8 cellular contexts compared by ENCODE assay signal in the genomic region with DNA sequence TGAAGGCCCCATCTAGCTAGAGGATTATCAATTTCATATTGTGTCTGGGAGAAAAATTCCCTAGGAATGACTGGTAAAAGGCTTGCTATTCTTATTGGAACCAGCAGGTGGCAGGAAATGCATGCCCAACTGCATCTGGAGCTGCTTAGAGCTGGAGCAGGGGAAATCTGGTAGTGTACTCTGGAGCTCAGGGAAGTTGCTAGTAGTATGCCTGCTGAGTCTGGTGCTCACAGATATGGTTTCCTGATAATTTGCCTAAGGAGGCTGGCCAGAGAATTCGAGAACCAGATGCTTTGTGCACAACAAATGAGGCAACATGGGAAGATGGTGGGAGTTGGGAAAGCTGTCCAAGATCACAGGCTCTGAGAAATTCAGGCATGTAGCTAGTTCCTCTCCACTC. TPM values are rescaled to one million over a fixed set of nuclear protein-coding genes. Genes with fewer than 3 reads are reported as not detected.
A peak's percentile ranks its signal among the peaks of the same experiment; 100 is the strongest.
DNase-seq lines count a peak whose midpoint lies in the region; ATAC-seq and TF ChIP-seq lines count a peak whose summit lies in the region.

No MANE protein-coding gene starts in this region.

- ATAC-seq in GM18498 (IDR thresholded peaks at IDR 0.05; ENCODE audit: unreplicated experiment) (peak; percentile 47), HG03095 (IDR thresholded peaks at IDR 0.05; ENCODE audit: unreplicated experiment) (peak; percentile 67), HG03439 (IDR thresholded peaks at IDR 0.05; ENCODE audit: unreplicated experiment) (no peak)

- H3K9me3 ChIP-seq in adipocyte (ENCODE audit: control insufficient read depth, low read length) (no peaks in the 10 kb centered on the region), cardiac muscle cell (ENCODE audit: low read depth) (no peaks in the 10 kb centered on the region), prostate gland (no peaks in the 10 kb centered on the region)

- H3K27me3 Mint-ChIP-seq in CD14-positive monocyte (ENCODE audit: low read depth in 3 of 3) = peaks cover 0 to 1% (median 0%) of the 10 kb centered on the region in 3 donors

- WGBS in prostate gland = 9% methylated on average over 1 of the region's 1 CpG

- peaks cover 0 to 8% of the 10 kb centered on the region in 2 donors for H3K36me3 Mint-ChIP-seq in CD14-positive monocyte

- no peaks in the 10 kb centered on the region for H3K27me3 ChIP-seq in adipocyte (replicated peaks; ENCODE audit: control insufficient read depth, insufficient read depth, low read length)
- H3K27me3 ChIP-seq in cardiac muscle cell = no peaks in the 10 kb centered on the region
- no peaks in the 10 kb centered on the region for H3K27me3 ChIP-seq in prostate gland (replicated peaks; ENCODE audit: insufficient read depth)

- H3K9ac ChIP-seq in adipocyte (ENCODE audit: low read length) = no peak overlapping the region

- no peak for TF ChIP-seq POLR2A in prostate gland (IDR thresholded peaks at IDR 0.05)

- H3K36me3 ChIP-seq in adipocyte (ENCODE audit: control insufficient read depth, insufficient read depth, low read length, severe bottlenecking) (peaks cover 15% of the 10 kb centered on the region), cardiac muscle cell (no peaks in the 10 kb centered on the region), prostate gland (no peaks in the 10 kb centered on the region)

- no peak for DNase-seq in CD14-positive monocyte (ENCODE audit: low spot score)
- DNase-seq in NCI-H460 (ENCODE audit: extremely low read depth, low read depth) = peak; percentile 45
- DNase-seq in adipocyte (ENCODE audit: low read depth) = peak; percentile 89
- DNase-seq in cardiac muscle cell (ENCODE audit: low read depth in 1 of 2, low spot score in 1 of 2) = peak; percentile 83 to 86
- DNase-seq in prostate gland (ENCODE audit: low spot score) = peak; percentile 36

- intact Hi-C loops in CD14-positive monocyte (cut with micrococcal nuclease) (loop anchor here (5.0 to 10.0 kb wide), 2 partner anchors 679 to 682 kb away; no protein-coding TSS in a partner anchor), prostate gland (cut with DNase I) (loop anchor here (2.0 to 5.0 kb wide), 2 partner anchors 317 to 682 kb away; no protein-coding TSS in a partner anchor)

- peaks cover 4% of the 10 kb centered on the region for H3K4me1 Mint-ChIP-seq in CD14-positive monocyte

- H3K9me3 Mint-ChIP-seq in CD14-positive monocyte = no peaks in the 10 kb centered on the region

- peak; percentile 76 for TF ChIP-seq CTCF in CD14-positive monocyte (IDR thresholded peaks at IDR 0.05)
- TF ChIP-seq CTCF in cardiac muscle cell (IDR thresholded peaks at IDR 0.05; ENCODE audit: low read depth, low read length) = peak; percentile 92
- peak; percentile 46 to 76 (median 70) for TF ChIP-seq CTCF in prostate gland (IDR thresholded peaks at IDR 0.05)

- H3K27ac ChIP-seq in cardiac muscle cell (no peak overlapping the region), prostate gland (no peak overlapping the region)

- H3K4me1 ChIP-seq in adipocyte (ENCODE audit: control insufficient read depth, insufficient read depth, low read length) = peaks cover 3% of the 10 kb centered on the region
- peaks cover 7% of the 10 kb centered on the region for H3K4me1 ChIP-seq in cardiac muscle cell (ENCODE audit: low read depth)
- no peaks in the 10 kb centered on the region for H3K4me1 ChIP-seq in prostate gland (replicated peaks)

- no peak overlapping the region for H3K4me3 Mint-ChIP-seq in CD14-positive monocyte

- H3K4me3 ChIP-seq in adipocyte (ENCODE audit: low read length) (no peak overlapping the region), cardiac muscle cell (no peak overlapping the region), prostate gland (no peak overlapping the region)

- H3K27ac Mint-ChIP-seq in CD14-positive monocyte = no peak overlapping the region

RNA-seq across cellular contexts. Expression of a gene that starts 53.7 kb away (rescaled TPM):
- polyA plus RNA-seq in CD14-positive monocyte (10 to 100 TPM; 58.8 to 60.6 TPM), cardiac muscle cell (105 and 140 TPM in 2 replicates)
- 129 and 144 TPM in 2 replicates for total RNA-seq in NCI-H460 (2014; rRNA removed; shearing (Covaris generic))
- polyA plus RNA-seq in NCI-H460 (2014; cell fraction: nucleus; rRNA removed) = 90.5 and 114 TPM in 2 replicates
- total RNA-seq in cardiac muscle cell (66.9 and 97.0 TPM in 2 replicates), prostate gland (100 to 1,000 TPM in 1 of 2 donors, 10 to 100 TPM in 1; 98.4 to 119 TPM)
